Comparison of ENCODE assay signal across 8 cellular contexts in the genomic region with DNA sequence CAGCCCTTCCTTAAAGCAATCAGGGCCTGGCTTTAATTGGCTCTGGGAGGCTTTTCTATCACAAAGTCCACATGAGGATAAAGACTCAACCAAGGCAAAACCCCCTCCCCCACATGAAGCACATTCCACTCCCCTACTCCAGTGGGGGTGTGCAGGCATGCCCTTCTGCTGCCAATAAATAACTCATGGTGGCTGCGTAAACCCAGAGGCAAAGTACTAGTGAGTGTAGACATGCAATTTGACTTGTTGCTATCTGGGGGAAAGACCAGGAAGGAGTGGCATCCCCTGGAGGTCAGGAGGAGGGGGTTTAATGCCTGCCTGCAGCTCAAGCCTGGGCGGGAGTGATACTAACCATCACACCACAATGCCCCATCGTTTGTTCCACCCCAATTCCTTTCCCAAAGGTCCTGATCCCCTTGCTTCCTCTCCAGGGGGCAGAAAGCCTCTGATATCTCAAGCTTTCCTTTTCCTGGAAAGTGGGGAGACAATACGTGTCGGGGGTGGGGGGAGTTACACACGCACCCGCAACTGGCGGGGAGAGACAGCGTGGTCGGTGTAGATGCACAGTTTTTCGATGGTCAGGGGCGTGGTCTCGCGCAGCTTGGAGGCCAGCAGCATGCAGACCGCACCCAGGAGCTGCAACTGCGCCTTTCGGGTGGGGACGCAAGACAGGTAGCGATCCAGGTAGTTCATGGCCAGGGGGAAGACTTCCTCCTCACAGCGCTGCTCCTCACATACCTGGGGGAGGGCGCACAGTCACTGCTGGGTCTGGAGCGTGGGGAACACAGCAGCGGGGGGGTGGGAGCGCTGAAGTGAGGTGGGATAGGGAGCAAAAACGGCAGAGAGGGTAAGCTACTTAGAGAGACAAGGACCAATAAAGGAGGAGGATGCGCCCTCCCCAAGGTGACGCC. TPM values are rescaled to one million over a fixed set of nuclear protein-coding genes. Genes with fewer than 3 reads are reported as not detected.
DNase-seq lines count a peak whose midpoint lies in the region; ATAC-seq and TF ChIP-seq lines count a peak whose summit lies in the region.

No MANE protein-coding gene starts in this region.

- dilution Hi-C loops in mammary epithelial cell (cut with HindIII; ENCODE audit: low sequenced_read_pairs), result no loop called here

- H3K9ac ChIP-seq in GM23248 (peak overlapping the region; percentile 78), mammary epithelial cell (ENCODE audit: insufficient read depth, low read length) (peak overlapping the region; percentile 70), subcutaneous abdominal adipose tissue (ENCODE audit: low read length in 5 of 5) (peak overlapping the region in 4 of 5 donors; percentile 72 to 93 (median 80))

- no TSS peak for BruUV-seq in mammary epithelial cell (replicated peaks; lab: Mats Ljungman, UMichigan)

- H3K79me2 ChIP-seq in GM23248 (ENCODE audit: insufficient read depth), result peaks cover 49% of the 10 kb centered on the region
- peaks cover 53% of the 10 kb centered on the region for H3K79me2 ChIP-seq in mammary epithelial cell (ENCODE audit: insufficient read depth, low read length)

- in situ Hi-C loops in GM23248 (cut with MboI), result loop anchor here (5.0 kb wide), 1 partner anchor 93 kb away; no protein-coding TSS in a partner anchor
- in situ Hi-C loops in mammary epithelial cell (cut with MboI; ENCODE audit: low sequenced_read_pairs in 2 of 2), result loop anchor here in 1 of 2 donors (5.0 kb wide), 1 partner anchor 107 kb away; no protein-coding TSS in a partner anchor

- H3K27ac ChIP-seq in GM23248 (peak overlapping the region; percentile 61), Peyer's patch (peak overlapping the region; percentile 74 to 93 (median 82)), mammary epithelial cell (ENCODE audit: insufficient read depth, low read depth, low read length) (no peak overlapping the region), subcutaneous abdominal adipose tissue (ENCODE audit: low read depth, low read length) (peak overlapping the region; percentile 96)

- H3K4me1 ChIP-seq in GM23248 (ENCODE audit: insufficient read depth) (peaks cover 44% of the 10 kb centered on the region), Peyer's patch (peaks cover 0 to 60% (median 35%) of the 10 kb centered on the region in 4 donors), mammary epithelial cell (ENCODE audit: insufficient read depth, low read length) (peaks cover 42% of the 10 kb centered on the region), subcutaneous abdominal adipose tissue (ENCODE audit: control insufficient read depth in 5 of 5, insufficient read depth in 5 of 5, low read length in 5 of 5) (peaks cover 17 to 70% (median 67%) of the 10 kb centered on the region in 5 donors)

- CTCF ChIA-PET in mammary epithelial cell (lab: Charles Lee; ENCODE audit: low non-redundant PET), result interaction anchor here (0.6 kb wide), 1 partner anchor 234 kb away, joined by 4 read pairs; no protein-coding TSS in a partner anchor

- H3K9me3 ChIP-seq in GM23248 (ENCODE audit: low read depth) (no peaks in the 10 kb centered on the region), Peyer's patch (no peaks in the 10 kb centered on the region), mammary epithelial cell (replicated peaks; ENCODE audit: insufficient read depth, low read length) (no peaks in the 10 kb centered on the region), subcutaneous abdominal adipose tissue (ENCODE audit: control insufficient read depth in 5 of 5, low read length in 5 of 5) (no peaks in the 10 kb centered on the region)

- H3K36me3 ChIP-seq in GM23248 (ENCODE audit: low read depth), result peaks cover 7% of the 10 kb centered on the region; the same call in 1 of the 2 replicates
- H3K36me3 ChIP-seq in Peyer's patch, result peaks cover 0 to 10% (median 0%) of the 10 kb centered on the region in 3 donors
- peaks cover 8% of the 10 kb centered on the region for H3K36me3 ChIP-seq in mammary epithelial cell (ENCODE audit: insufficient read depth, low read length)
- peaks cover 0 to 24% (median 13%) of the 10 kb centered on the region in 5 donors for H3K36me3 ChIP-seq in subcutaneous abdominal adipose tissue (ENCODE audit: control insufficient read depth in 5 of 5, insufficient read depth in 5 of 5, low read length in 5 of 5)

- peaks cover 48% of the 10 kb centered on the region for H3F3A ChIP-seq in GM23248 (ENCODE audit: insufficient read depth)

- no peak for ATAC-seq in HG03521 (IDR thresholded peaks at IDR 0.05; ENCODE audit: unreplicated experiment)

- no peak for TF ChIP-seq CTCF in Peyer's patch (IDR thresholded peaks at IDR 0.05)
- TF ChIP-seq CTCF in mammary epithelial cell (conservative IDR thresholded peaks at IDR 0.05 in 1 of 2, IDR thresholded peaks at IDR 0.05 in 1 of 2; ENCODE audit: extremely low read depth in 1 of 2, insufficient read depth in 1 of 2, low read depth in 1 of 2, low read length in 2 of 2), result no peak
- no peak for TF ChIP-seq CTCF in lower leg skin (IDR thresholded peaks at IDR 0.05)

- H4K20me1 ChIP-seq in GM23248 (ENCODE audit: insufficient read depth), result no peaks in the 10 kb centered on the region
- no peaks in the 10 kb centered on the region for H4K20me1 ChIP-seq in mammary epithelial cell (ENCODE audit: insufficient read depth, low read length)

- WGBS in GM23248 (ENCODE audit: low coverage in 1 of 2, low lambda C conversion rate in 2 of 2, missing lambda C conversion rate in 2 of 2), 2 experiments, result 22 to 32% methylated on average over 22 to 27 of the region's 27 CpGs
- whole genome bisulfite sequencing in mammary epithelial cell (ENCODE audit: low coverage, missing lambda C conversion rate), result 15% methylated on average over 11 of the region's 27 CpGs
- WGBS in lower leg skin, 2 donors, result 9 to 11% methylated on average over 26 to 27 of the region's 27 CpGs

- H2AFZ ChIP-seq in GM23248, result peak overlapping the region; percentile 84
- peak overlapping the region; percentile 75 for H2AFZ ChIP-seq in mammary epithelial cell (ENCODE audit: low read depth, low read length)

- H3K27me3 ChIP-seq in GM23248 (replicated peaks; ENCODE audit: insufficient read depth), result no peaks in the 10 kb centered on the region
- H3K27me3 ChIP-seq in Peyer's patch, result no peaks in the 10 kb centered on the region
- H3K27me3 ChIP-seq in mammary epithelial cell (ENCODE audit: insufficient read depth, low read length), result no peaks in the 10 kb centered on the region
- H3K27me3 ChIP-seq in subcutaneous abdominal adipose tissue (ENCODE audit: control insufficient read depth in 5 of 5, insufficient read depth in 4 of 5, low read length in 5 of 5), result no peaks in the 10 kb centered on the region

- peak; percentile 12 to 13 for TF ChIP-seq POLR2A in Peyer's patch (IDR thresholded peaks at IDR 0.05)
- no peak for TF ChIP-seq POLR2A in lower leg skin (IDR thresholded peaks at IDR 0.05)

- DNase-seq in GM23248 (peak; percentile 56), Peyer's patch (peak in 2 of 3 donors; percentile 70 to 72), mammary epithelial cell (peak; percentile 18), lower leg skin (ENCODE audit: low spot score in 2 of 2) (no peak), A172 (ENCODE audit: low spot score) (no peak), DMS153 (lab: John Stamatoyannopoulos, UW) (no peak)

- H3K4me2 ChIP-seq in GM23248 (ENCODE audit: unreplicated experiment) (peak overlapping the region; percentile 80), mammary epithelial cell (ENCODE audit: insufficient read depth, low read depth, low read length) (peak overlapping the region; percentile 89)

- H3K4me3 ChIP-seq in GM23248 (peak overlapping the region; percentile 99), Peyer's patch (peak overlapping the region; percentile 60 to 95 (median 72)), mammary epithelial cell (replicated peaks in 1 of 3; ENCODE audit: insufficient read depth in 1 of 3, low read depth in 2 of 3, low read length in 3 of 3) (peak overlapping the region; percentile 82 to 95 (median 84)), lower leg skin (ENCODE audit: low read depth, poor library complexity, severe bottlenecking) (peak overlapping the region; percentile 58), subcutaneous abdominal adipose tissue (ENCODE audit: low read depth in 1 of 5, low read length in 5 of 5) (peak overlapping the region; percentile 86 to 93 (median 92))

- intact Hi-C loops in mammary epithelial cell (cut with micrococcal nuclease), result loop anchor here (10.0 kb wide), 1 partner anchor 285 kb away; no protein-coding TSS in a partner anchor
- intact Hi-C loops in lower leg skin (cut with DNase I; ENCODE audit: low total_unique reads), result loop anchor here (5.0 to 10.0 kb wide), 2 partner anchors 102 to 235 kb away; partner anchors contain the start of gene GUCA1A

- H3K9me2 ChIP-seq in GM23248 (ENCODE audit: insufficient read depth), result no peaks in the 10 kb centered on the region

RNA-seq across cellular contexts. Expression of gene CCND3, which starts 1.5 kb away (rescaled TPM):
- 47.8 and 48.1 TPM in 2 replicates for total RNA-seq in GM23248 (2014; rRNA removed; shearing (Covaris generic))
- 70.7 and 73.6 TPM in 2 replicates for polyA plus RNA-seq in GM23248 (2016; fragmentation: Nextera tagmentation; extraction: Ambion mirVana)
- total RNA-seq in Peyer's patch, result 100 to 1,000 TPM in 1 of 4 donors, 10 to 100 TPM in 3; 49.2 to 267 (median 60.1) TPM
- 10 to 100 TPM; 45.7 to 80.3 TPM for total RNA-seq in mammary epithelial cell
- 123 TPM for polyA plus RNA-seq in mammary epithelial cell
- 39.2 TPM for polyA minus RNA-seq in mammary epithelial cell
- 100 to 1,000 TPM; 130 to 169 (median 157) TPM for total RNA-seq in lower leg skin
- total RNA-seq in A172 (2014; rRNA removed; shearing (Covaris generic)), result 46.6 and 51.7 TPM in 2 replicates

RNA-seq across cellular contexts. Expression of gene BYSL, which starts 18.8 kb away (rescaled TPM):
- total RNA-seq in GM23248 (2014; rRNA removed; shearing (Covaris generic)), result 11.0 and 12.3 TPM in 2 replicates
- polyA plus RNA-seq in GM23248 (2016; fragmentation: Nextera tagmentation; extraction: Ambion mirVana) (28.0 and 30.2 TPM in 2 replicates), mammary epithelial cell (39.0 TPM)
- total RNA-seq in Peyer's patch (10 to 100 TPM in 1 of 4 donors, 1 to 10 TPM in 3; 4.4 to 12.4 (median 6.1) TPM), mammary epithelial cell (10 to 100 TPM; 14.2 to 52.5 TPM), lower leg skin (10 to 100 TPM in 1 of 4 donors, 1 to 10 TPM in 3; 4.1 to 12.2 (median 7.7) TPM)
- polyA minus RNA-seq in mammary epithelial cell, result 95.2 TPM
- 14.1 and 17.5 TPM in 2 replicates for total RNA-seq in A172 (2014; rRNA removed; shearing (Covaris generic))

RNA-seq across cellular contexts. Expression of gene MED20, which starts 19.2 kb away (rescaled TPM):
- total RNA-seq in GM23248 (2014; rRNA removed; shearing (Covaris generic)), result 21.0 and 30.6 TPM in 2 replicates
- 24.2 and 25.5 TPM in 2 replicates for polyA plus RNA-seq in GM23248 (2016; fragmentation: Nextera tagmentation; extraction: Ambion mirVana)
- total RNA-seq in Peyer's patch, result 10 to 100 TPM in 3 of 4 donors, 1 to 10 TPM in 1; 6.6 to 24.3 (median 18.0) TPM
- total RNA-seq in mammary epithelial cell, result 10 to 100 TPM; 22.4 to 23.7 TPM
- polyA plus RNA-seq in mammary epithelial cell, result 24.5 TPM
- 60.3 TPM for polyA minus RNA-seq in mammary epithelial cell
- 10 to 100 TPM in 2 of 4 donors, 1 to 10 TPM in 2; 5.7 to 11.5 (median 9.8) TPM for total RNA-seq in lower leg skin
- total RNA-seq in A172 (2014; rRNA removed; shearing (Covaris generic)), result 31.1 and 32.0 TPM in 2 replicates

RNA-seq across cellular contexts. Expression of gene USP49, which starts 44.9 kb away (rescaled TPM):
- total RNA-seq in GM23248 (2014; rRNA removed; shearing (Covaris generic)), result 0.97 and 2.4 TPM in 2 replicates
- polyA plus RNA-seq in GM23248 (2016; fragmentation: Nextera tagmentation; extraction: Ambion mirVana) (0.70 and 1.2 TPM in 2 replicates), mammary epithelial cell (1.00 TPM)
- total RNA-seq in Peyer's patch (1 to 10 TPM; 2.1 to 8.6 (median 4.7) TPM), mammary epithelial cell (1 to 10 TPM; 3.6 to 3.7 TPM), lower leg skin (1 to 10 TPM; 2.3 to 7.3 (median 3.7) TPM)
- polyA minus RNA-seq in mammary epithelial cell, result 0.16 TPM
- 0.74 and 1.1 TPM in 2 replicates for total RNA-seq in A172 (2014; rRNA removed; shearing (Covaris generic))

Comparison
In these comparisons a context has a peak if more than half of its experiments do, and no peak if none do; other contexts are left out.
1. DNase-seq: peak in GM23248 (single experiment), Peyer's patch (2 of 3) and mammary epithelial cell (single experiment); none in lower leg skin (0 of 2), A172 (single experiment) and DMS153 (single experiment).
2. POLR2A ChIP-seq: peak in Peyer's patch (2 of 2); none in lower leg skin (0 of 2).
3. Peak in every context shown above with its lines, with median percentiles within 50 percentile points of each other: H3K4me3 ChIP-seq and H3K9ac ChIP-seq.